ENCODE assay signal across 20 cellular contexts in the genomic region with DNA sequence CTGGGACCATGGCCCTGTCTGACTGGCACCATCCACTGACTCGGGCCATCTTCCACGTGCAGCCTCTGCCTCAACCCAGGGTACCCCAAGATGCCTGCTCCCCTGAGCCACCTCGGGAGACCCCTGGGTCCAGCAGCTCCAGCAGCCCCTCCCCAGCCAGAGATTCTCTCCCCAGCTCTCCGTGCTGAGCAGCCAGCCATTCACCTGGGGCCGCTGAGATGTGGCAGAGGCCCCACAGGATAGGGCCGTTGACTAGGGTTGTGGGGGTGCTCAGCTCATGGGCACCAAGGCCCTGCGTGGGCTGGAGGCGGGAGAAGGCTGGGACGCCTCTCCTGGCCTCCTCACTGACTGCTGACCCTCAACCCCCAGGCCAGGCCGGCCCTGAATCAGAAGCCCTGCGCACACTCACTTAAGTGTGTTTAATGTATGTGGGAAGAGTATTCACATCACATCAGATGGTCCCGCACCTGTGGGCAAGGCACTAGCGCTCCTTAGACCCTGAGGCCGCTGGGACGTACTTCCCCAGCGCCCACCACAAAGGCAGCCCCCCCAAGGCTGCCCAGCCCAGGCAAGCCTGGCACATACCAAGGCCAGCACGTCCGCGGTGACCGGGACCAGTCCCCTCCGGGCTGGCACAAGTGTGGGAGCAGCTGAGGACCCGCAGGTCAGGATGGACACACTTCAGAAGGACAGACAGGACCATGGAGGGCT. TPM values are rescaled to one million over a fixed set of nuclear protein-coding genes. Genes with fewer than 3 reads are reported as not detected.
DNase-seq lines count a peak whose midpoint lies in the region; ATAC-seq, FAIRE-seq and TF ChIP-seq lines count a peak whose summit lies in the region.
"Had no signal": no experiment of that assay in that cellular context is flagged by ENCODE, and none has a peak within 500 bp of the region (broad histone marks: within the 10 kb centered on the region; RNA-seq: fewer than 3 reads in every experiment).

No MANE protein-coding gene starts in this region.

- H3K18ac ChIP-seq in H1 (ENCODE audit: extremely low read depth, low read length), result no peak overlapping the region

- H3K27ac ChIP-seq in PC-9, result peak overlapping the region; percentile 25
- H3K27ac ChIP-seq in H1 (ENCODE audit: low read depth, low read length), result no peak overlapping the region
- no peak overlapping the region for H3K27ac ChIP-seq in right lobe of liver
- H3K27ac ChIP-seq in suprapubic skin, result peak overlapping the region; percentile 0
- H3K27ac ChIP-seq: heart right ventricle, thoracic aorta had no signal

- no peak for ATAC-seq in right lobe of liver
- ATAC-seq: heart right ventricle; naive thymus-derived CD8-positive, alpha-beta T cell had no signal

- H3K79me2 ChIP-seq in PC-9 (ENCODE audit: low read depth) (no peaks in the 10 kb centered on the region; the same call in 1 of the 2 replicates), H1 (ENCODE audit: control insufficient read depth in 1 of 2, insufficient read depth in 2 of 2, low read length in 2 of 2) (no peaks in the 10 kb centered on the region)

- peaks cover 47% of the 10 kb centered on the region; the same call in 1 of the 2 replicates for H3F3A ChIP-seq in PC-9 (ENCODE audit: insufficient read depth, low read depth)

- H4K91ac ChIP-seq in H1 (replicated peaks; ENCODE audit: insufficient read length, low read length), result no peak overlapping the region

- DNase-seq in PC-9 (no peak), H1 (ENCODE audit: low read depth in 1 of 2, low spot score in 2 of 2) (no peak), right lobe of liver (peak; percentile 24 to 53 (median 52)), suprapubic skin (ENCODE audit: low spot score in 2 of 2) (peak; percentile 49 to 71), hypothalamus (lab: John Stamatoyannopoulos, UW) (no peak), HK-2 (ENCODE audit: unreplicated experiment) (no peak), HuH-7 (ENCODE audit: low spot score) (no peak)
- DNase-seq: activated CD4-positive, alpha-beta T cell treated with anti-CD3 and anti-CD28 coated beads, Interleukin-2, amount 50 U/mL, for 1 hour; anterior cingulate cortex; immature natural killer cell; Karpas-422; mesenchymal stem cell; NCI-H1092; NCI-H2029 treated with DMSO at 0.1 percent for 48 hours; NCI-H510A; stimulated activated CD4-positive, alpha-beta T cell treated with anti-CD3 and anti-CD28 coated beads, Interleukin-15, amount 100 ng/mL, for 24 hours had no signal

- no peak overlapping the region for H2BK15ac ChIP-seq in H1 (ENCODE audit: low read length)

- H3K23ac ChIP-seq in H1 (ENCODE audit: insufficient read length), result no peak overlapping the region

- no peaks in the 10 kb centered on the region for H4K20me1 ChIP-seq in PC-9 (ENCODE audit: insufficient read depth)
- peaks cover 8 to 23% of the 10 kb centered on the region in 2 experiments for H4K20me1 ChIP-seq in H1 (replicated peaks in 1 of 2; ENCODE audit: control insufficient read depth in 1 of 2, insufficient read depth in 2 of 2, low read length in 2 of 2)

- peak overlapping the region; percentile 85; the same call in 1 of the 2 replicates for H4K8ac ChIP-seq in H1 (ENCODE audit: extremely low read depth, insufficient read depth, low read length)

- H3K4me2 ChIP-seq in PC-9 (peak overlapping the region; percentile 65), H1 (ENCODE audit: insufficient read depth in 1 of 2, low read depth in 2 of 2, low read length in 2 of 2) (no peak overlapping the region)

- TF ChIP-seq POLR2A in H1 (IDR thresholded peaks at IDR 0.05; ENCODE audit: control extremely low read depth in 1 of 2, low read depth in 2 of 2, low read length in 2 of 2) (no peak), right lobe of liver (IDR thresholded peaks at IDR 0.05) (no peak), suprapubic skin (IDR thresholded peaks at IDR 0.05) (no peak)

- H3K23me2 ChIP-seq in H1 (ENCODE audit: low read depth, low read length), result no peaks in the 10 kb centered on the region; the same call in 1 of the 2 replicates

- H3K9ac ChIP-seq in H1 (replicated peaks in 1 of 4; ENCODE audit: extremely low read depth in 1 of 4, low read depth in 3 of 4, low read length in 3 of 4), result no peak overlapping the region

- no peak for TF ChIP-seq CTCF in PC-9 (conservative IDR thresholded peaks at IDR 0.05)
- TF ChIP-seq CTCF in H1 (IDR thresholded peaks at IDR 0.05; ENCODE audit: control extremely low read depth in 1 of 3, insufficient read depth in 1 of 3, low read depth in 1 of 3, low read length in 3 of 3), result no peak
- TF ChIP-seq CTCF in right lobe of liver (IDR thresholded peaks at IDR 0.05), result no peak
- no peak for TF ChIP-seq CTCF in suprapubic skin (IDR thresholded peaks at IDR 0.05)

- TF ChIP-seq EP300 in H1 (IDR thresholded peaks at IDR 0.05; ENCODE audit: borderline replicate concordance in 1 of 2, low read depth in 2 of 2, low read length in 2 of 2) (no peak), suprapubic skin (IDR thresholded peaks at IDR 0.05) (no peak)

- H2BK5ac ChIP-seq in H1 (ENCODE audit: low read depth, low read length), result no peak overlapping the region

- peaks cover 61% of the 10 kb centered on the region for H3K4me1 ChIP-seq in PC-9 (replicated peaks; ENCODE audit: insufficient read depth)
- H3K4me1 ChIP-seq in H1 (replicated peaks in 1 of 4; ENCODE audit: control insufficient read depth in 3 of 4, insufficient read depth in 4 of 4, low read length in 3 of 4), result no peaks in the 10 kb centered on the region
- peaks cover 0 to 22% (median 5%) of the 10 kb centered on the region in 4 donors for H3K4me1 ChIP-seq in right lobe of liver
- no peaks in the 10 kb centered on the region for H3K4me1 ChIP-seq in suprapubic skin

- H3K9me3 ChIP-seq in PC-9 (ENCODE audit: insufficient read depth, low read depth) (peaks cover 12% of the 10 kb centered on the region), H1 (ENCODE audit: insufficient read depth in 2 of 2, low read depth in 1 of 2, low read length in 1 of 2) (peaks cover 0 to 12% of the 10 kb centered on the region in 2 experiments), right lobe of liver (no peaks in the 10 kb centered on the region), suprapubic skin (no peaks in the 10 kb centered on the region)

- no peak overlapping the region for H2BK20ac ChIP-seq in H1 (ENCODE audit: low read length)

- CTCF ChIA-PET in PC-9 (lab: Charles Lee), result no interaction called here
- CTCF ChIA-PET in H1 (lab: Charles Lee; ENCODE audit: partially characterized antibody), result interaction anchor here (0.6 to 1.4 kb wide), 3 partner anchors 18 to 792 kb away, joined by 3 to 6 read pairs (median 6); no protein-coding TSS in a partner anchor

- H3K56ac ChIP-seq in H1 (replicated peaks; ENCODE audit: insufficient read length, low read depth, low read length), result no peak overlapping the region

- H3K79me1 ChIP-seq in H1 (ENCODE audit: low read depth, low read length), result no peaks in the 10 kb centered on the region

- FAIRE-seq in H1 (lab: Jason Lieb, UNC), result no peak
- FAIRE-seq: GM18507 had no signal

- H3K4me3 ChIP-seq in PC-9, result no peak overlapping the region; the same call in 1 of the 2 replicates
- H3K4me3 ChIP-seq in H1 (ENCODE audit: extremely low read depth in 1 of 4, insufficient read depth in 2 of 4, low read depth in 3 of 4, low read length in 4 of 4), result no peak overlapping the region
- H3K4me3 ChIP-seq in right lobe of liver, result no peak overlapping the region
- H3K4me3 ChIP-seq in suprapubic skin, result no peak overlapping the region
- H3K4me3 ChIP-seq: heart right ventricle, thoracic aorta had no signal

- BruUV-seq in PC-9 (replicated peaks; lab: Mats Ljungman, UMichigan), result no TSS peak

- H3K14ac ChIP-seq in H1 (ENCODE audit: insufficient read length), result no peak overlapping the region

- no peak overlapping the region for H2AK5ac ChIP-seq in H1 (ENCODE audit: low read depth, low read length)

- H4K5ac ChIP-seq in H1 (ENCODE audit: insufficient read length, low read depth, low read length), result no peak overlapping the region

- no peak overlapping the region for H3K4ac ChIP-seq in H1 (replicated peaks; ENCODE audit: insufficient read length, low read depth, low read length)

- no peaks in the 10 kb centered on the region for H3K27me3 ChIP-seq in PC-9 (ENCODE audit: insufficient read depth, low read depth)
- no peaks in the 10 kb centered on the region for H3K27me3 ChIP-seq in H1 (replicated peaks in 1 of 4; ENCODE audit: control insufficient read depth in 3 of 4, extremely low read depth in 1 of 4, insufficient read depth in 3 of 4, low read length in 3 of 4)
- H3K27me3 ChIP-seq in right lobe of liver, result no peaks in the 10 kb centered on the region
- H3K27me3 ChIP-seq in suprapubic skin, result no peaks in the 10 kb centered on the region
- H3K27me3 ChIP-seq: heart right ventricle had no signal

- H3K9me2 ChIP-seq in PC-9 (ENCODE audit: insufficient read depth), result no peaks in the 10 kb centered on the region

- TF ChIP-seq RAD21 in H1 (IDR thresholded peaks at IDR 0.05 in 1 of 2, conservative IDR thresholded peaks at IDR 0.05 in 1 of 2; ENCODE audit: low read depth in 2 of 2, low read length in 2 of 2), result no peak

- H2AFZ ChIP-seq in PC-9 (no peak overlapping the region), H1 (ENCODE audit: low read length) (no peak overlapping the region)

- POLR2A ChIA-PET in PC-9 (lab: Charles Lee; ENCODE audit: unreplicated experiment), result no interaction called here
- POLR2A ChIA-PET in H1 (lab: Charles Lee; ENCODE audit: partially characterized antibody), result interaction anchor here (1.2 to 2.4 kb wide), 4 partner anchors 9 to 41 kb away, joined by 3 to 10 read pairs (median 5); no protein-coding TSS in a partner anchor

- peaks cover 13% of the 10 kb centered on the region for H3K36me3 ChIP-seq in PC-9 (ENCODE audit: low read depth)
- peaks cover 0 to 39% (median 15%) of the 10 kb centered on the region in 4 experiments; a peak in 6 of 8 replicates for H3K36me3 ChIP-seq in H1 (ENCODE audit: control insufficient read depth in 2 of 4, insufficient read depth in 4 of 4, low read length in 3 of 4)
- H3K36me3 ChIP-seq in right lobe of liver, result peaks cover 0 to 29% (median 12%) of the 10 kb centered on the region in 4 donors
- peaks cover 38% of the 10 kb centered on the region for H3K36me3 ChIP-seq in suprapubic skin

- no peak overlapping the region for H2BK12ac ChIP-seq in H1 (ENCODE audit: low read depth, low read length)

- intact Hi-C loops in PC-9 (cut with micrococcal nuclease; ENCODE audit: unreplicated experiment) (loop anchor here (5.0 kb wide), 1 partner anchor 38 kb away; no protein-coding TSS in a partner anchor), right lobe of liver (cut with DNase I) (no loop called here)

- H2BK120ac ChIP-seq in H1 (replicated peaks; ENCODE audit: low read depth, low read length), result no peak overlapping the region

- 86% methylated on average over 21 of the region's 22 CpGs; no CpG with 5 or more reads in 1 of the 2 experiments for WGBS in H1 (ENCODE audit: extremely low coverage in 1 of 2, insufficient coverage in 1 of 2, insufficient read length in 1 of 2, insufficient replicate concordance in 2 of 2, low coverage in 1 of 2, low lambda C conversion rate in 2 of 2, missing lambda C conversion rate in 1 of 2), 2 experiments
- 80% methylated on average over 1 of the region's 22 CpGs for WGBS in right lobe of liver (ENCODE audit: insufficient coverage, low coverage, low lambda C conversion rate, missing lambda C conversion rate)
- WGBS in suprapubic skin, result 86% methylated on average over 9 of the region's 22 CpGs

RNA-seq across cellular contexts. Expression of a gene that starts 27.8 kb away (rescaled TPM):
- total RNA-seq in PC-9 (2021) (22.6 and 25.0 TPM in 2 replicates), right lobe of liver (10 to 100 TPM in 4 of 6 experiments, 1 to 10 TPM in 2; 4.5 to 24.5 (median 15.7) TPM), suprapubic skin (1 to 10 TPM; 7.0 to 9.8 (median 7.9) TPM)
- 31.6 and 33.5 TPM in 2 replicates for total RNA-seq in H1 (2021; fragmentation: NEBNext Ultra II Directional; extraction: Animal tissue kit (Norgen Biotek cat#: 25700))
- polyA plus RNA-seq in H1 (2011; rRNA removed), result 43.8 and 48.3 TPM in 2 replicates
- 22.7 TPM for polyA plus RNA-seq in H1 (2011; cell fraction: cytosol; rRNA removed)
- 47.4 TPM for polyA plus RNA-seq in H1 (2011; cell fraction: nucleus; rRNA removed)
- polyA plus RNA-seq in H1 (2012, experiment 1 of 2), result 47.5 to 77.8 TPM (median 65.6 TPM) in 4 replicates
- 70.7 TPM for polyA plus RNA-seq in H1 (2012, experiment 2 of 2)
- 40.9 TPM for polyA plus RNA-seq in H1 (2013, experiment 1 of 2)
- polyA plus RNA-seq in H1 (2013, experiment 2 of 2), result 42.0 TPM
- 12.0 and 29.3 TPM in 2 replicates for polyA minus RNA-seq in H1 (2011; rRNA and poly(A)+ RNA removed)
- 17.7 TPM for polyA minus RNA-seq in H1 (2011; cell fraction: cytosol; rRNA and poly(A)+ RNA removed)
- polyA minus RNA-seq in H1 (2011; cell fraction: nucleus; rRNA and poly(A)+ RNA removed), result 18.7 TPM

Comparison
In these comparisons a context has a peak if more than half of its experiments do, and no peak if none do; other contexts are left out.
1. DNase-seq: peak in right lobe of liver (3 of 3) and suprapubic skin (2 of 2); none in PC-9 (0 of 2), H1 (0 of 2), hypothalamus (0 of 51), HK-2 (single experiment) and HuH-7 (single experiment).
2. H3K27ac ChIP-seq: peak in PC-9 (single experiment) and suprapubic skin (single experiment); none in H1 (single experiment) and right lobe of liver (0 of 3).